ENCODE assay signal across 10 cellular contexts in genomic region chr12:49548481-49548821, GRCh38. TPM values are rescaled to one million over a fixed set of nuclear protein-coding genes. Genes with fewer than 3 reads are reported as not detected.
A peak's percentile ranks its signal among the peaks of the same experiment; 100 is the strongest.
DNase-seq lines count a peak whose midpoint lies in the region; ATAC-seq and TF ChIP-seq lines count a peak whose summit lies in the region.
"Had no signal": no experiment of that assay in that cellular context is flagged by ENCODE, and none has a peak within 500 bp of the region (broad histone marks: within the 10 kb centered on the region; RNA-seq: fewer than 3 reads in every experiment).

No MANE protein-coding gene starts in this region.

- no peaks in the 10 kb centered on the region for H3K36me3 ChIP-seq in SK-N-SH (replicated peaks in 1 of 2; ENCODE audit: control insufficient read depth in 1 of 2, insufficient read depth in 2 of 2, low read length in 1 of 2)
- no peaks in the 10 kb centered on the region for H3K36me3 ChIP-seq in iPS-18a (ENCODE audit: control insufficient read depth, low read depth, low read length)

- H3K27ac ChIP-seq in SK-N-SH (ENCODE audit: low read depth in 2 of 2, low read length in 1 of 2): no peak overlapping the region
- H3K27ac ChIP-seq in iPS-18a (ENCODE audit: low read length): no peak overlapping the region

- no peak overlapping the region for H3K9ac ChIP-seq in SK-N-SH
- no peak overlapping the region for H3K9ac ChIP-seq in iPS-18a (ENCODE audit: low read length)

- H3K4me2 ChIP-seq in SK-N-SH: no peak overlapping the region

- H3K9me2 ChIP-seq in SK-N-SH: no peaks in the 10 kb centered on the region

- TF ChIP-seq CTCF in SK-N-SH (IDR thresholded peaks at IDR 0.05): no peak

- no peaks in the 10 kb centered on the region for H3K9me3 Mint-ChIP-seq in activated CD8-positive, alpha-beta T cell treated with anti-CD3 and anti-CD28 coated beads, Interleukin-2, amount 10 ng/mL, durations not matched to agents 7 days and 5 days (ENCODE audit: insufficient read depth)
- no peaks in the 10 kb centered on the region for H3K9me3 Mint-ChIP-seq in stimulated activated naive CD8-positive, alpha-beta T cell treated with anti-CD3 and anti-CD28 coated beads, Interleukin-15, Interleukin-2, amounts not matched to agents 100 ng/mL and 50 ng/mL, for 24 hours

- 81% methylated on average over 4 of the region's 8 CpGs for WGBS in SK-N-SH (ENCODE audit: low lambda C conversion rate)

- no peak for ATAC-seq in SK-N-SH treated with all-trans-retinoic acid at 6 μM for 48 hours
- no peak for ATAC-seq in activated CD8-positive, alpha-beta T cell treated with anti-CD3 and anti-CD28 coated beads, Interleukin-2, amount 10 ng/mL, durations not matched to agents 7 days and 5 days

- no peaks in the 10 kb centered on the region for H3K79me2 ChIP-seq in SK-N-SH (ENCODE audit: insufficient read depth)

- peaks cover under 1% of the 10 kb centered on the region for H3F3A ChIP-seq in SK-N-SH (replicated peaks; ENCODE audit: insufficient read depth)

- no peaks in the 10 kb centered on the region for H3K9me3 ChIP-seq in SK-N-SH
- H3K9me3 ChIP-seq in iPS-18a (ENCODE audit: control insufficient read depth, low read depth, low read length): no peaks in the 10 kb centered on the region

- peak overlapping the region; percentile 72 for H3K27ac Mint-ChIP-seq in activated CD8-positive, alpha-beta T cell treated with anti-CD3 and anti-CD28 coated beads, Interleukin-2, amount 10 ng/mL, durations not matched to agents 7 days and 5 days
- H3K27ac Mint-ChIP-seq in stimulated activated naive CD8-positive, alpha-beta T cell treated with anti-CD3 and anti-CD28 coated beads, Interleukin-15, Interleukin-2, amounts not matched to agents 100 ng/mL and 50 ng/mL, for 24 hours: peak overlapping the region; percentile 89

- no peaks in the 10 kb centered on the region for H3K36me3 Mint-ChIP-seq in activated CD8-positive, alpha-beta T cell treated with anti-CD3 and anti-CD28 coated beads, Interleukin-2, amount 10 ng/mL, durations not matched to agents 7 days and 5 days (ENCODE audit: low read depth)
- no peaks in the 10 kb centered on the region for H3K36me3 Mint-ChIP-seq in stimulated activated naive CD8-positive, alpha-beta T cell treated with anti-CD3 and anti-CD28 coated beads, Interleukin-15, Interleukin-2, amounts not matched to agents 100 ng/mL and 50 ng/mL, for 24 hours (ENCODE audit: low read depth)

- CTCF ChIA-PET in SK-N-SH (lab: Yijun Ruan, JAX): no interaction called here
- CTCF ChIA-PET in activated CD8-positive, alpha-beta T cell treated with anti-CD3 and anti-CD28 coated beads, Interleukin-2, amount 10 ng/mL, durations not matched to agents 7 days and 5 days (lab: Charles Lee): interaction anchor here (0.8 to 0.9 kb wide), 2 partner anchors 35 to 190 kb away, joined by 3 read pairs; no protein-coding TSS in a partner anchor

- H3K4me3 ChIP-seq in SK-N-SH (ENCODE audit: low read depth in 2 of 2, low read length in 1 of 2) (no peak overlapping the region), iPS-18a (ENCODE audit: low read length) (peak overlapping the region; percentile 28)

- no peaks in the 10 kb centered on the region for H3K27me3 ChIP-seq in SK-N-SH (ENCODE audit: insufficient read depth)
- H3K27me3 ChIP-seq in iPS-18a (ENCODE audit: control insufficient read depth, insufficient read depth, low read length): peaks cover 67% of the 10 kb centered on the region

- peaks cover 28% of the 10 kb centered on the region for H3K4me1 Mint-ChIP-seq in activated CD8-positive, alpha-beta T cell treated with anti-CD3 and anti-CD28 coated beads, Interleukin-2, amount 10 ng/mL, durations not matched to agents 7 days and 5 days (ENCODE audit: low read depth)
- H3K4me1 Mint-ChIP-seq in stimulated activated naive CD8-positive, alpha-beta T cell treated with anti-CD3 and anti-CD28 coated beads, Interleukin-15, Interleukin-2, amounts not matched to agents 100 ng/mL and 50 ng/mL, for 24 hours (ENCODE audit: low read depth): peaks cover 25% of the 10 kb centered on the region

- TF ChIP-seq EP300 in SK-N-SH (IDR thresholded peaks at IDR 0.05; ENCODE audit: borderline replicate concordance in 1 of 2, low read depth in 1 of 2, low read length in 1 of 2): no peak

- peak overlapping the region; percentile 73 for H3K4me3 Mint-ChIP-seq in activated CD8-positive, alpha-beta T cell treated with anti-CD3 and anti-CD28 coated beads, Interleukin-2, amount 10 ng/mL, durations not matched to agents 7 days and 5 days
- peak overlapping the region; percentile 83 for H3K4me3 Mint-ChIP-seq in stimulated activated naive CD8-positive, alpha-beta T cell treated with anti-CD3 and anti-CD28 coated beads, Interleukin-15, Interleukin-2, amounts not matched to agents 100 ng/mL and 50 ng/mL, for 24 hours

- H3K4me1 ChIP-seq in SK-N-SH (ENCODE audit: control insufficient read depth in 1 of 2, insufficient read depth in 2 of 2, low read depth in 1 of 2, low read length in 1 of 2) (no peaks in the 10 kb centered on the region; a peak in 1 of 4 replicates), iPS-18a (ENCODE audit: control insufficient read depth, low read depth, low read length) (no peaks in the 10 kb centered on the region)

- H2AFZ ChIP-seq in SK-N-SH (ENCODE audit: low read depth): no peak overlapping the region

- POLR2A ChIA-PET in SK-N-SH (lab: Yijun Ruan, JAX): no interaction called here
- POLR2A ChIA-PET in activated CD8-positive, alpha-beta T cell treated with anti-CD3 and anti-CD28 coated beads, Interleukin-2, amount 10 ng/mL, durations not matched to agents 7 days and 5 days (lab: Charles Lee): interaction anchor here (0.7 kb wide), 1 partner anchor 729 kb away, joined by 3 read pairs; no protein-coding TSS in a partner anchor

- TF ChIP-seq RAD21 in SK-N-SH (IDR thresholded peaks at IDR 0.05; ENCODE audit: low read length): no peak

- peaks cover 13% of the 10 kb centered on the region for H3K27me3 Mint-ChIP-seq in activated CD8-positive, alpha-beta T cell treated with anti-CD3 and anti-CD28 coated beads, Interleukin-2, amount 10 ng/mL, durations not matched to agents 7 days and 5 days (ENCODE audit: low read depth)
- H3K27me3 Mint-ChIP-seq in stimulated activated naive CD8-positive, alpha-beta T cell treated with anti-CD3 and anti-CD28 coated beads, Interleukin-15, Interleukin-2, amounts not matched to agents 100 ng/mL and 50 ng/mL, for 24 hours: peaks cover 15% of the 10 kb centered on the region

- no peaks in the 10 kb centered on the region for H4K20me1 ChIP-seq in SK-N-SH (ENCODE audit: insufficient read depth)

- peak; percentile 27 for DNase-seq in SK-N-SH
- no peak for DNase-seq in activated CD8-positive, alpha-beta T cell treated with anti-CD3 and anti-CD28 coated beads, Interleukin-2, amount 10 ng/mL, durations not matched to agents 7 days and 5 days
- DNase-seq in stimulated activated CD4-positive, alpha-beta T cell treated with anti-CD3 and anti-CD28 coated beads, Interleukin-15, amount 100 ng/mL, for 24 hours: no peak
- DNase-seq in NCI-H1048 (lab: John Stamatoyannopoulos, UW): no peak
- no peak for DNase-seq in cerebellar cortex (ENCODE audit: low spot score)
- DNase-seq: NCI-H748 treated with DMSO at 0.1 percent for 48 hours had no signal

TF ChIP-seq in SK-N-SH, 30 proteins besides CTCF, POLR2A, EP300 and RAD21:
- TF ChIP-seq FOSL2 (IDR thresholded peaks at IDR 0.05; ENCODE audit: borderline replicate concordance, low read depth) (no peak), SMC3 (IDR thresholded peaks at IDR 0.05; ENCODE audit: low read depth, low read length) (no peak)

TF ChIP-seq in SK-N-SH treated with all-trans-retinoic acid at 6 μM for 48 hours, 23 proteins besides CTCF, POLR2A, EP300 and RAD21 (continues in another document):
- TF ChIP-seq POU6F1 (CRISPR knock-in tag; IDR thresholded peaks at IDR 0.05; ENCODE audit: borderline replicate concordance, low read depth) (no peak), ZNF70 (CRISPR knock-in tag; IDR thresholded peaks at IDR 0.05) (no peak), ARNTL (CRISPR knock-in tag; IDR thresholded peaks at IDR 0.05; ENCODE audit: borderline replicate concordance, low read depth) (no peak)

RNA-seq across cellular contexts. Expression of gene KCNH3, which starts 9.6 kb away (rescaled TPM):
- 3.2 and 3.7 TPM in 2 replicates for polyA plus RNA-seq in SK-N-SH (2012; rRNA removed)
- 1.0 and 1.8 TPM in 2 replicates for polyA plus RNA-seq in SK-N-SH (2012; cell fraction: cytosol; rRNA removed)
- polyA plus RNA-seq in SK-N-SH (2012; cell fraction: nucleus; rRNA removed): 14.3 and 17.0 TPM in 2 replicates
- total RNA-seq in activated CD8-positive, alpha-beta T cell treated with anti-CD3 and anti-CD28 coated beads, Interleukin-2, amount 10 ng/mL, durations not matched to agents 7 days and 5 days: 1 to 10 TPM; 5.1 to 5.3 TPM

RNA-seq across cellular contexts. Expression of gene MCRS1, which starts 19.5 kb away (rescaled TPM):
- polyA plus RNA-seq in SK-N-SH (2012; rRNA removed): 103 and 107 TPM in 2 replicates
- polyA plus RNA-seq in SK-N-SH (2012; cell fraction: cytosol; rRNA removed): 50.0 and 75.2 TPM in 2 replicates
- 200 and 202 TPM in 2 replicates for polyA plus RNA-seq in SK-N-SH (2012; cell fraction: nucleus; rRNA removed)
- total RNA-seq in activated CD8-positive, alpha-beta T cell treated with anti-CD3 and anti-CD28 coated beads, Interleukin-2, amount 10 ng/mL, durations not matched to agents 7 days and 5 days: 10 to 100 TPM; 85.9 to 86.1 TPM

RNA-seq across cellular contexts. Expression of gene FAM186B, which starts 57.0 kb away (rescaled TPM):
- 0.16 and 0.24 TPM in 2 replicates for polyA plus RNA-seq in SK-N-SH (2012; rRNA removed)
- 0.09 and 0.18 TPM in 2 replicates for polyA plus RNA-seq in SK-N-SH (2012; cell fraction: cytosol; rRNA removed)
- 0.80 and 0.93 TPM in 2 replicates for polyA plus RNA-seq in SK-N-SH (2012; cell fraction: nucleus; rRNA removed)
- under 1 TPM; 0.18 to 0.21 TPM for total RNA-seq in activated CD8-positive, alpha-beta T cell treated with anti-CD3 and anti-CD28 coated beads, Interleukin-2, amount 10 ng/mL, durations not matched to agents 7 days and 5 days
- polyA plus RNA-seq: neural cell had no signal
